14 cellular contexts compared by ENCODE assay signal in the genomic region with DNA sequence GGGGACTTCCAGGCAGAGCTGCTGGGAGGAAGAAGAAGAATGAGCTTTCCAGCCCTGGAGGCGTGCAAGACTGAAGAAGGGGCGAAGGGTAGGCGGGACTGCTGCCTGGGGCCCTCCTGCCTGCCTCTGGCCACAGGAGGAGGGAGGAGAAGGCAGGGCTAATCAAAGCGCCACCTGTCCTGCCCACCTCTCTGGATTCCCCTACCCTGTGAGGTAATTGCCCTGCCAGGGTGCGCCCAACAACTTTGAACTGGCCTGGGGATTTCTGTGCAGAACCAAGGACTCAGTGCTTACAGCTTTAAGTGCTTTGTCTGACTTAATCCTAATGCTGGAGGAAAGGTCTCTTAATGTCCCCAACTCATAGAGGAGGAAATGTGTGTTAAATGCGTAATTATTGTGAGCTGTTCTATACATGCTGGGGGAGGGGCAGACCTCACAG. TPM values are rescaled to one million over a fixed set of nuclear protein-coding genes. Genes with fewer than 3 reads are reported as not detected.
DNase-seq lines count a peak whose midpoint lies in the region; ATAC-seq and TF ChIP-seq lines count a peak whose summit lies in the region.
"Had no signal": no experiment of that assay in that cellular context is flagged by ENCODE, and none has a peak within 500 bp of the region (broad histone marks: within the 10 kb centered on the region; RNA-seq: fewer than 3 reads in every experiment).

A gene with protein sequence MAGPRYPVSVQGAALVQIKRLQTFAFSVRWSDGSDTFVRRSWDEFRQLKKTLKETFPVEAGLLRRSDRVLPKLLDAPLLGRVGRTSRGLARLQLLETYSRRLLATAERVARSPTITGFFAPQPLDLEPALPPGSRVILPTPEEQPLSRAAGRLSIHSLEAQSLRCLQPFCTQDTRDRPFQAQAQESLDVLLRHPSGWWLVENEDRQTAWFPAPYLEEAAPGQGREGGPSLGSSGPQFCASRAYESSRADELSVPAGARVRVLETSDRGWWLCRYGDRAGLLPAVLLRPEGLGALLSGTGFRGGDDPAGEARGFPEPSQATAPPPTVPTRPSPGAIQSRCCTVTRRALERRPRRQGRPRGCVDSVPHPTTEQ (minus strand): TSS at position 72 of the 439 bp plus-strand sequence. CDS start 290 bp downstream, outside the sequence.

- peaks cover 12% of the 10 kb centered on the region for H3K4me1 Mint-ChIP-seq in activated naive CD8-positive, alpha-beta T cell treated with anti-CD3 and anti-CD28 coated beads, Interleukin-2, amount 10 ng/mL, durations not matched to agents 7 days and 5 days
- H3K4me1 Mint-ChIP-seq in endothelial cell (ENCODE audit: unreplicated experiment), result peaks cover 14% of the 10 kb centered on the region

- H3K27me3 ChIP-seq in HUES48 (ENCODE audit: control insufficient read depth, insufficient read depth, low read length), result peaks cover 41% of the 10 kb centered on the region

- H3K27me3 Mint-ChIP-seq in activated naive CD8-positive, alpha-beta T cell treated with anti-CD3 and anti-CD28 coated beads, Interleukin-2, amount 10 ng/mL, durations not matched to agents 7 days and 5 days, result peaks cover 30% of the 10 kb centered on the region
- H3K27me3 Mint-ChIP-seq in endothelial cell (ENCODE audit: unreplicated experiment), result peaks cover 28% of the 10 kb centered on the region

- H3K9me3 ChIP-seq in HUES48 (ENCODE audit: control insufficient read depth, insufficient read depth, low read length), result no peaks in the 10 kb centered on the region
- H3K9me3 ChIP-seq in mucosa of descending colon, result no peaks in the 10 kb centered on the region

- POLR2A ChIA-PET in activated naive CD8-positive, alpha-beta T cell treated with anti-CD3 and anti-CD28 coated beads, Interleukin-2, amount 10 ng/mL, durations not matched to agents 7 days and 5 days (lab: Charles Lee), result interaction anchor here (1.3 to 8.6 kb wide), 3 partner anchors 10 to 174 kb away, joined by 4 to 50 read pairs (median 5); partner anchors contain the start of genes RPS2, TBL3 and TRAF7

- H3K27ac Mint-ChIP-seq in activated naive CD8-positive, alpha-beta T cell treated with anti-CD3 and anti-CD28 coated beads, Interleukin-2, amount 10 ng/mL, durations not matched to agents 7 days and 5 days, result peak within 1 kb of the TSS; percentile 34
- no peak within 1 kb of the TSS for H3K27ac Mint-ChIP-seq in endothelial cell (ENCODE audit: unreplicated experiment)
- H3K27ac Mint-ChIP-seq: stimulated activated effector memory CD8-positive, alpha-beta T cell treated with anti-CD3 and anti-CD28 coated beads, Interleukin-12 subunit alpha, Interleukin-12 subunit beta, amount 100 ng/mL, for 72 hours had no signal

- H3K27ac ChIP-seq in HUES48 (ENCODE audit: low read depth, low read length), result no peak within 1 kb of the TSS

- TF ChIP-seq CTCF in mucosa of descending colon (IDR thresholded peaks at IDR 0.05), result no peak
- TF ChIP-seq CTCF in endothelial cell (IDR thresholded peaks at IDR 0.05; ENCODE audit: unreplicated experiment), result no peak

- no peaks in the 10 kb centered on the region for H3K9me3 Mint-ChIP-seq in activated naive CD8-positive, alpha-beta T cell treated with anti-CD3 and anti-CD28 coated beads, Interleukin-2, amount 10 ng/mL, durations not matched to agents 7 days and 5 days
- no peaks in the 10 kb centered on the region for H3K9me3 Mint-ChIP-seq in endothelial cell (ENCODE audit: unreplicated experiment)
- H3K9me3 Mint-ChIP-seq: stimulated activated effector memory CD8-positive, alpha-beta T cell treated with anti-CD3 and anti-CD28 coated beads, Interleukin-12 subunit alpha, Interleukin-12 subunit beta, amount 100 ng/mL, for 72 hours had no signal

- intact Hi-C loops in mucosa of descending colon (cut with DNase I, micrococcal nuclease), result no loop called here

- H3K4me3 Mint-ChIP-seq in activated naive CD8-positive, alpha-beta T cell treated with anti-CD3 and anti-CD28 coated beads, Interleukin-2, amount 10 ng/mL, durations not matched to agents 7 days and 5 days, result no peak within 1 kb of the TSS
- H3K4me3 Mint-ChIP-seq in endothelial cell (ENCODE audit: unreplicated experiment), result no peak within 1 kb of the TSS

- ATAC-seq in activated naive CD8-positive, alpha-beta T cell treated with anti-CD3 and anti-CD28 coated beads, Interleukin-2, amount 10 ng/mL, durations not matched to agents 7 days and 5 days (ENCODE audit: low read depth), result no peak
- ATAC-seq in mucosa of descending colon, result peak; percentile 41
- ATAC-seq in HG03439 (IDR thresholded peaks at IDR 0.05; ENCODE audit: unreplicated experiment), result no peak
- ATAC-seq in GM18517 (IDR thresholded peaks at IDR 0.05; ENCODE audit: unreplicated experiment), result no peak
- ATAC-seq: stimulated activated effector memory CD8-positive, alpha-beta T cell treated with anti-CD3 and anti-CD28 coated beads, Interleukin-12 subunit alpha, Interleukin-12 subunit beta, amount 100 ng/mL, for 72 hours had no signal

- H3K4me3 ChIP-seq in HUES48 (ENCODE audit: low read depth, low read length), result peak within 1 kb of the TSS; percentile 57
- H3K4me3 ChIP-seq in mucosa of descending colon, result no peak within 1 kb of the TSS

- H3K36me3 ChIP-seq in HUES48 (ENCODE audit: control insufficient read depth, insufficient read depth, low read length) (peaks cover 29% of the 10 kb centered on the region), mucosa of descending colon (ENCODE audit: low read depth) (no peaks in the 10 kb centered on the region)

- H3K9ac ChIP-seq in HUES48 (ENCODE audit: low read depth, low read length), result no peak within 1 kb of the TSS

- peak; percentile 29 for DNase-seq in COLO668 (lab: John Stamatoyannopoulos, UW; ENCODE audit: unreplicated experiment)
- no peak for DNase-seq in activated naive CD8-positive, alpha-beta T cell treated with anti-CD3 and anti-CD28 coated beads, Interleukin-2, amount 10 ng/mL, durations not matched to agents 7 days and 5 days
- DNase-seq in mucosa of descending colon, result peak; percentile 79 to 84 (median 81)
- DNase-seq in endothelial cell (ENCODE audit: low spot score), result no peak
- DNase-seq in activated CD4-positive, alpha-beta T cell treated with anti-CD3 and anti-CD28 coated beads for 1 hour, result no peak
- DNase-seq: activated naive CD4-positive, alpha-beta T cell; effector CD8-positive, alpha-beta T cell; NCI-H774; stimulated activated CD4-positive, alpha-beta T cell treated with anti-CD3 and anti-CD28 coated beads, Interleukin-15, amount 100 ng/mL, for 24 hours had no signal

- H3K4me1 ChIP-seq in HUES48 (ENCODE audit: control insufficient read depth, insufficient read depth, low read length), result peaks cover 27% of the 10 kb centered on the region
- H3K4me1 ChIP-seq in mucosa of descending colon (ENCODE audit: low read depth), result peaks cover 56% of the 10 kb centered on the region

- H3K36me3 Mint-ChIP-seq in activated naive CD8-positive, alpha-beta T cell treated with anti-CD3 and anti-CD28 coated beads, Interleukin-2, amount 10 ng/mL, durations not matched to agents 7 days and 5 days, result no peaks in the 10 kb centered on the region
- peaks cover 1% of the 10 kb centered on the region for H3K36me3 Mint-ChIP-seq in endothelial cell (ENCODE audit: low read depth, unreplicated experiment)

RNA-seq across cellular contexts. Expression of the gene that starts here (rescaled TPM):
- 1 to 10 TPM in 1 of 2 experiments, under 1 TPM in 1; 0.58 to 1.8 TPM for total RNA-seq in activated naive CD8-positive, alpha-beta T cell treated with anti-CD3 and anti-CD28 coated beads, Interleukin-2, amount 10 ng/mL, durations not matched to agents 7 days and 5 days
- 10 to 100 TPM; 12.2 to 39.9 (median 27.1) TPM for total RNA-seq in mucosa of descending colon
- total RNA-seq in endothelial cell (ENCODE audit: unreplicated experiment), result 0.23 TPM
- total RNA-seq: M059J had no signal

Comparison
In these comparisons a context has a peak if more than half of its experiments do, and no peak if none do; other contexts are left out.
1. RNA of the gene that starts here (total RNA-seq): 12.2 to 39.9 TPM in mucosa of descending colon; 0.58 to 1.8 TPM in activated naive CD8-positive, alpha-beta T cell treated with anti-CD3 and anti-CD28 coated beads, Interleukin-2, amount 10 ng/mL, durations not matched to agents 7 days and 5 days and 0.23 TPM in endothelial cell (single experiment); every median in the first group is over 4 times any median in the second.
2. DNase-seq: peak in COLO668 (single experiment) and mucosa of descending colon (3 of 3); none in activated naive CD8-positive, alpha-beta T cell treated with anti-CD3 and anti-CD28 coated beads, Interleukin-2, amount 10 ng/mL, durations not matched to agents 7 days and 5 days (single experiment), endothelial cell (single experiment) and activated CD4-positive, alpha-beta T cell treated with anti-CD3 and anti-CD28 coated beads for 1 hour (single experiment).